1 cellular context compared by ENCODE assay signal in the genomic region with DNA sequence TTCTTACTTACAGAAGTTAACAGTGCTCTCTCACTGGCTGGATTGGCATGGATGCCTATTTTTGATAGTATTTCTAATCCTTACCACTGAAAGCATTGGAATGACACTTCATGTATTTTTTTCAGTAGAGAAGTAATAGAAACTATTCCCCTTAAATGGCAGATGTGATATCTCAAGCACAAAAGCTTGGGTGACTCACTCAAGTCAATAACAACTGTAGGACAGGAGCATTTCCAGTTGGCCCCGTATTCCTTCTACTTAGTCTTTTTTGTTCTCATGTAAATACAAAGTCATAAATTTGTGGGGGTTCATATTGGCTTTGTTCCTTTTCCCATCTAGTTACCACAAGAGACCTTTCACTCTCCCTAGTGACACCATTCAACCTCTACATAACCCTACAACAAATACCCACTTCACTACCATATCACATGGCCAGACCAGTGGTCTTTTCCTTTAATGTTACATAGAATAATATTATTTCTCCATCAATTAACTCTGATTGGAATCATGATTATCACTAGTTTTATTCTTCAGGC.
TF ChIP-seq lines count a peak whose summit lies in the region.

No MANE protein-coding gene starts in this region.

TF ChIP-seq in IMR-90, 13 proteins besides CTCF, POLR2A, EP300 and RAD21:
- no peak for TF ChIP-seq RFX5 (IDR thresholded peaks at IDR 0.05; ENCODE audit: low read depth, low read length)
- TF ChIP-seq CEBPB (IDR thresholded peaks at IDR 0.05; ENCODE audit: low read depth, low read length) = no peak
- TF ChIP-seq FOS (IDR thresholded peaks at IDR 0.05; ENCODE audit: low read depth, low read length) = no peak
- no peak for TF ChIP-seq BHLHE40 (IDR thresholded peaks at IDR 0.05; ENCODE audit: low read depth, low read length)
- no peak for TF ChIP-seq NFE2L2 (IDR thresholded peaks at IDR 0.05; ENCODE audit: low read depth, low read length)
- no peak for TF ChIP-seq RCOR1 (IDR thresholded peaks at IDR 0.05; ENCODE audit: insufficient replicate concordance, low read length)
- TF ChIP-seq CHD1 (IDR thresholded peaks at IDR 0.05; ENCODE audit: low read depth, low read length) = no peak
- TF ChIP-seq SMC3 (IDR thresholded peaks at IDR 0.05; ENCODE audit: low read depth, low read length) = no peak
- TF ChIP-seq, protein P1, sequence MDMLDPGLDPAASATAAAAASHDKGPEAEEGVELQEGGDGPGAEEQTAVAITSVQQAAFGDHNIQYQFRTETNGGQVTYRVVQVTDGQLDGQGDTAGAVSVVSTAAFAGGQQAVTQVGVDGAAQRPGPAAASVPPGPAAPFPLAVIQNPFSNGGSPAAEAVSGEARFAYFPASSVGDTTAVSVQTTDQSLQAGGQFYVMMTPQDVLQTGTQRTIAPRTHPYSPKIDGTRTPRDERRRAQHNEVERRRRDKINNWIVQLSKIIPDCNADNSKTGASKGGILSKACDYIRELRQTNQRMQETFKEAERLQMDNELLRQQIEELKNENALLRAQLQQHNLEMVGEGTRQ (IDR thresholded peaks at IDR 0.05; ENCODE audit: low read depth, low read length) = no peak
TF ChIP-seq in IMR-90: peak in this region for 0.
